In genomic region chr6:163429858-163430448, GRCh38 we compare ENCODE assay signal across 16 cellular contexts. TPM values are rescaled to one million over a fixed set of nuclear protein-coding genes. Genes with fewer than 3 reads are reported as not detected.
DNase-seq lines count a peak whose midpoint lies in the region; ATAC-seq and TF ChIP-seq lines count a peak whose summit lies in the region.
"Had no signal": no experiment of that assay in that cellular context is flagged by ENCODE, and none has a peak within 500 bp of the region (broad histone marks: within the 10 kb centered on the region; RNA-seq: fewer than 3 reads in every experiment).

No MANE protein-coding gene starts in this region.

- H3K4me3 Mint-ChIP-seq in HFFc6 (no peak overlapping the region), WTC11 (no peak overlapping the region), endothelial cell (ENCODE audit: unreplicated experiment) (no peak overlapping the region)
- H3K4me3 Mint-ChIP-seq: IgD-negative memory B cell had no signal

- no peak for ATAC-seq in WTC11

- no peak for TF ChIP-seq CTCF in HFFc6 (IDR thresholded peaks at IDR 0.05)
- TF ChIP-seq CTCF in WTC11 (IDR thresholded peaks at IDR 0.05): no peak
- TF ChIP-seq CTCF in endothelial cell (IDR thresholded peaks at IDR 0.05; ENCODE audit: unreplicated experiment): no peak
- TF ChIP-seq CTCF in transverse colon (IDR thresholded peaks at IDR 0.05): no peak

- intact Hi-C loops in transverse colon (cut with DNase I; ENCODE audit: low total_unique reads): loop anchor here (10.0 kb wide), 1 partner anchor 125 kb away; no protein-coding TSS in a partner anchor

- POLR2A ChIA-PET in WTC11 (lab: Charles Lee): interaction anchor here (0.6 kb wide), 1 partner anchor 140 kb away, joined by 3 read pairs; no protein-coding TSS in a partner anchor

- peak overlapping the region; percentile 51 for H3K27ac ChIP-seq in subcutaneous abdominal adipose tissue (ENCODE audit: low read depth, low read length)
- no peak overlapping the region for H3K27ac ChIP-seq in transverse colon
- H3K27ac ChIP-seq: BLaER1 treated with 17β-estradiol and CSF1 and Interleukin-3, amounts not matched to agents 10 nM and 100 nM had no signal

- 66 to 71% methylated on average over 2 of the region's 2 CpGs for WGBS in transverse colon (ENCODE audit: low coverage in 1 of 2), 2 donors

- H3K36me3 Mint-ChIP-seq in HFFc6 (ENCODE audit: low read depth): no peaks in the 10 kb centered on the region
- no peaks in the 10 kb centered on the region for H3K36me3 Mint-ChIP-seq in WTC11
- H3K36me3 Mint-ChIP-seq in endothelial cell (ENCODE audit: low read depth, unreplicated experiment): no peaks in the 10 kb centered on the region
- H3K36me3 Mint-ChIP-seq: IgD-negative memory B cell had no signal

- H3K4me3 ChIP-seq in subcutaneous abdominal adipose tissue (ENCODE audit: low read depth in 1 of 5, low read length in 5 of 5): no peak overlapping the region
- no peak overlapping the region for H3K4me3 ChIP-seq in transverse colon
- H3K4me3 ChIP-seq: BLaER1 treated with 17β-estradiol and CSF1 and Interleukin-3, amounts not matched to agents 10 nM and 100 nM had no signal

- H3K9me3 ChIP-seq in subcutaneous abdominal adipose tissue (ENCODE audit: control insufficient read depth in 5 of 5, low read length in 5 of 5) (no peaks in the 10 kb centered on the region), transverse colon (no peaks in the 10 kb centered on the region)

- CTCF ChIA-PET in WTC11 (lab: Charles Lee): no interaction called here

- H3K36me3 ChIP-seq in subcutaneous abdominal adipose tissue (ENCODE audit: control insufficient read depth in 5 of 5, insufficient read depth in 5 of 5, low read length in 5 of 5) (no peaks in the 10 kb centered on the region), transverse colon (no peaks in the 10 kb centered on the region)

- H3K27me3 Mint-ChIP-seq in HFFc6 (ENCODE audit: insufficient read depth) (no peaks in the 10 kb centered on the region), WTC11 (ENCODE audit: low read depth) (no peaks in the 10 kb centered on the region), endothelial cell (ENCODE audit: unreplicated experiment) (peaks cover 1% of the 10 kb centered on the region)
- H3K27me3 Mint-ChIP-seq: IgD-negative memory B cell had no signal

- H3K4me1 Mint-ChIP-seq in HFFc6 (ENCODE audit: low read depth): peaks cover 59% of the 10 kb centered on the region
- peaks cover 66% of the 10 kb centered on the region for H3K4me1 Mint-ChIP-seq in WTC11
- peaks cover 40% of the 10 kb centered on the region for H3K4me1 Mint-ChIP-seq in endothelial cell (ENCODE audit: unreplicated experiment)

- DNase-seq in HFFc6 (no peak), WTC11 (ENCODE audit: low spot score) (no peak), endothelial cell (ENCODE audit: low spot score) (no peak), DMS79 treated with DMSO at 0.1 percent for 48 hours (lab: John Stamatoyannopoulos, UW) (no peak), transverse colon (no peak), GM19238 (ENCODE audit: insufficient read length, low spot score) (no peak)
- DNase-seq: DMS 273 treated with DMSO at 0.1 percent for 48 hours, HCEC 1CT, NCI-H1436 treated with DMSO at 0.1 percent for 48 hours, NCI-H2081, NCI-H510A treated with DMSO at 0.1 percent for 48 hours, SHP77 had no signal

- H3K27ac Mint-ChIP-seq in HFFc6 (peak overlapping the region; percentile 1; the same call in 1 of the 2 replicates), WTC11 (peak overlapping the region; percentile 92), endothelial cell (ENCODE audit: unreplicated experiment) (peak overlapping the region; percentile 65)
- H3K27ac Mint-ChIP-seq: IgD-negative memory B cell had no signal

- H3K9me3 Mint-ChIP-seq in HFFc6 (no peaks in the 10 kb centered on the region), WTC11 (no peaks in the 10 kb centered on the region), endothelial cell (ENCODE audit: unreplicated experiment) (no peaks in the 10 kb centered on the region)
- H3K9me3 Mint-ChIP-seq: IgD-negative memory B cell had no signal

- H3K27me3 ChIP-seq in subcutaneous abdominal adipose tissue (ENCODE audit: control insufficient read depth in 5 of 5, insufficient read depth in 4 of 5, low read length in 5 of 5): no peaks in the 10 kb centered on the region
- H3K27me3 ChIP-seq in transverse colon: peaks cover 65% of the 10 kb centered on the region
- H3K27me3 ChIP-seq: BLaER1 treated with 17β-estradiol and CSF1 and Interleukin-3, amounts not matched to agents 10 nM and 100 nM had no signal

- H3K4me1 ChIP-seq in subcutaneous abdominal adipose tissue (ENCODE audit: control insufficient read depth in 5 of 5, insufficient read depth in 5 of 5, low read length in 5 of 5) (peaks cover 5 to 71% (median 59%) of the 10 kb centered on the region in 5 donors), transverse colon (peaks cover 9 to 61% (median 23%) of the 10 kb centered on the region in 4 donors)

- no peak for TF ChIP-seq POLR2A in transverse colon (IDR thresholded peaks at IDR 0.05)

- peak overlapping the region in 2 of 5 donors; percentile 36 to 40 for H3K9ac ChIP-seq in subcutaneous abdominal adipose tissue (ENCODE audit: low read length in 5 of 5)

- no peak for TF ChIP-seq EP300 in transverse colon (IDR thresholded peaks at IDR 0.05; ENCODE audit: low read depth)

- in situ Hi-C loops in transverse colon (cut with MboI; ENCODE audit: low pct_ligation_motif_present in 1 of 4, low pct_unique_long_range_greater_than_20kb in 1 of 4, low sequenced_read_pairs in 3 of 4): loop anchor here (5.0 to 25.0 kb wide), 4 partner anchors 125 to 532 kb away; no protein-coding TSS in a partner anchor

TF ChIP-seq in WTC11, 78 proteins besides CTCF, POLR2A, EP300 and RAD21:
- TF ChIP-seq CREM (CRISPR knock-in tag; IDR thresholded peaks at IDR 0.05) (no peak), NR2C2 (CRISPR knock-in tag; IDR thresholded peaks at IDR 0.05) (no peak), ATF1 (CRISPR knock-in tag; IDR thresholded peaks at IDR 0.05) (no peak), ZNF396 (CRISPR knock-in tag; IDR thresholded peaks at IDR 0.05; ENCODE audit: borderline replicate concordance) (no peak), MYBL2 (CRISPR knock-in tag; IDR thresholded peaks at IDR 0.05) (no peak), ATF3 (CRISPR knock-in tag; conservative IDR thresholded peaks at IDR 0.05) (no peak), FOXJ3 (CRISPR knock-in tag; IDR thresholded peaks at IDR 0.05; ENCODE audit: borderline replicate concordance) (no peak), SMAD3 (CRISPR knock-in tag; IDR thresholded peaks at IDR 0.05; ENCODE audit: borderline replicate concordance) (no peak), HMGA2 (CRISPR knock-in tag; IDR thresholded peaks at IDR 0.05) (no peak), TCF7 (CRISPR knock-in tag; IDR thresholded peaks at IDR 0.05; ENCODE audit: low read depth) (no peak), FOXK1 (CRISPR knock-in tag; IDR thresholded peaks at IDR 0.05) (no peak), NFATC4 (CRISPR knock-in tag; IDR thresholded peaks at IDR 0.05) (no peak), ZMAT4 (CRISPR knock-in tag; IDR thresholded peaks at IDR 0.05) (no peak)
- TF ChIP-seq, protein P1, sequence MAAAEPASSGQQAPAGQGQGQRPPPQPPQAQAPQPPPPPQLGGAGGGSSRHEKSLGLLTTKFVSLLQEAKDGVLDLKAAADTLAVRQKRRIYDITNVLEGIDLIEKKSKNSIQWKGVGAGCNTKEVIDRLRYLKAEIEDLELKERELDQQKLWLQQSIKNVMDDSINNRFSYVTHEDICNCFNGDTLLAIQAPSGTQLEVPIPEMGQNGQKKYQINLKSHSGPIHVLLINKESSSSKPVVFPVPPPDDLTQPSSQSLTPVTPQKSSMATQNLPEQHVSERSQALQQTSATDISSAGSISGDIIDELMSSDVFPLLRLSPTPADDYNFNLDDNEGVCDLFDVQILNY (CRISPR knock-in tag; IDR thresholded peaks at IDR 0.05): no peak

RNA-seq across cellular contexts. Expression of gene QKI, which starts 15.4 kb away (rescaled TPM):
- total RNA-seq in HFFc6 (2021; fragmentation: NEBNext Ultra II Directional; extraction: Animal tissue kit (Norgen Biotek cat#: 25700)): 10 to 100 TPM; 71.3 to 90.5 (median 85.1) TPM
- 134 to 145 TPM (median 138 TPM) in 3 replicates for total RNA-seq in WTC11 (2021)
- total RNA-seq in endothelial cell (ENCODE audit: unreplicated experiment): 326 TPM
- total RNA-seq in transverse colon: 10 to 100 TPM in 3 of 4 donors, 1 to 10 TPM in 1; 8.4 to 41.8 (median 22.7) TPM
- total RNA-seq: HT-29 had no signal

Comparison
In these comparisons a context has a peak if more than half of its experiments do, and no peak if none do; other contexts are left out.
1. H3K27ac Mint-ChIP-seq: peak in every context shown above with its lines; median percentile 92 in WTC11; 65 in endothelial cell; 1 in HFFc6.